In the genomic region with DNA sequence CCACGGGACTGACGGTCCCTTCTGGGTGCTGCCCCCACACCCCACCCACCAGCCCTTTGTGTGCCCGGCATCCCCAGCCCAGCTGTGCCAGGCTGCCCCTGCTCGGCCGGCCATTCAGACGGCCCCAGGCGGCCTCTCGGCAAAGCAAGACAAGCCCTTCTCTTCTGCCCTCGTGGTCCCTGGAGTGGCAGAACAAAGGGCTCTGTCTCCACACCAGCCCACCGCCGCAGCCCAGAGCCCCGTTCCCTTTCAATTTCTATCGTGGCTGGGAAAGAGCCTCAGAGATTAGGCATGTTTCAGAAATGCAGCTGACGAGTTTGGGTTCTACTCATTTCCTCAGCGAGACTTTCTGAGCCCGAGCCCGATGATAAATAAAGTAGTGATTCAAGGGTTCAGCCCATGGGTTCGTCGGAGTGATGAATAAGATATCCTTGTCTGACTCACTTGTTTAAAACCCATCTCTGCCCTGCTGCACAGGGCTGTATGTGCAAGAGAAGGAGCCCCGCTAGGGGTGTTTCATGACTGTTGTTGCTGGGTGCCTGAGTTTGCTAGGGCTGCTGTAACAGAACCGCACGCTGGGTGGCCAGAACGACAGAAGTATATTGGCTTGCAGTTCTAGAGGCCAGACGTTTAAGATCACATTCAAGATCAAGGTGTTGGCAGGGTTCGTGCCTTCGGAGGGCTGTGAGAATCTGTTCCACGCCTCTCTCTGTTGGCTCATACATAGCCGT, we compare ENCODE assay signal across 8 cellular contexts. TPM values are rescaled to one million over a fixed set of nuclear protein-coding genes. Genes with fewer than 3 reads are reported as not detected.
A peak's percentile ranks its signal among the peaks of the same experiment; 100 is the strongest.
DNase-seq lines count a peak whose midpoint lies in the region; ATAC-seq and TF ChIP-seq lines count a peak whose summit lies in the region.

No MANE protein-coding gene starts in this region.

- DNase-seq in breast epithelium (ENCODE audit: low spot score in 2 of 2) (peak; percentile 66 to 69), kidney glomerular epithelial cell (lab: John Stamatoyannopoulos, UW) (peak; percentile 97), HuH-7.5 (ENCODE audit: low spot score) (no peak), NCI-H748 (lab: John Stamatoyannopoulos, UW; ENCODE audit: unreplicated experiment) (no peak)
- DNase-seq in stimulated activated CD4-positive, alpha-beta T cell treated with anti-CD3 and anti-CD28 coated beads, Interleukin-15, amount 100 ng/mL, for 24 hours, result peak; percentile 83

- peak overlapping the region; percentile 75 for H3K4me3 ChIP-seq in WI38 (ENCODE audit: low read depth, low read length)
- peak overlapping the region; percentile 36 to 63 (median 40) for H3K4me3 ChIP-seq in breast epithelium

- peak; percentile 77 for TF ChIP-seq CTCF in GM12873 (IDR thresholded peaks at IDR 0.05; ENCODE audit: insufficient read depth, low read depth, low read length, missing control alignments)
- TF ChIP-seq CTCF in WI38 (IDR thresholded peaks at IDR 0.05; ENCODE audit: low read depth, low read length), result peak; percentile 65
- peak; percentile 70 to 77 (median 74) for TF ChIP-seq CTCF in breast epithelium (IDR thresholded peaks at IDR 0.05)

- intact Hi-C loops in breast epithelium (cut with DNase I; ENCODE audit: low total_unique reads), result no loop called here

- H3K27me3 ChIP-seq in breast epithelium, result no peaks in the 10 kb centered on the region

- peaks cover 2 to 13% of the 10 kb centered on the region in 2 donors for H3K4me1 ChIP-seq in breast epithelium

- peak; percentile 29 for ATAC-seq in HG03565 (IDR thresholded peaks at IDR 0.05; ENCODE audit: unreplicated experiment)

- no peaks in the 10 kb centered on the region for H3K36me3 ChIP-seq in breast epithelium

- TF ChIP-seq POLR2A in breast epithelium (IDR thresholded peaks at IDR 0.05), result no peak

- peak overlapping the region; percentile 82 to 91 for H3K27ac ChIP-seq in breast epithelium

- no peaks in the 10 kb centered on the region for H3K9me3 ChIP-seq in breast epithelium

RNA-seq across cellular contexts. Expression of a gene that starts 4.3 kb away (rescaled TPM):
- 10 to 100 TPM; 76.0 to 79.5 (median 77.4) TPM for total RNA-seq in breast epithelium

RNA-seq across cellular contexts. Expression of a gene that starts 4.6 kb away (rescaled TPM):
- 1 to 10 TPM; 5.6 to 6.7 (median 5.8) TPM for total RNA-seq in breast epithelium

RNA-seq across cellular contexts. Expression of a gene that starts 53.3 kb away (rescaled TPM):
- total RNA-seq in breast epithelium, result 10 to 100 TPM in 2 of 3 donors, 1 to 10 TPM in 1; 9.5 to 24.0 (median 20.2) TPM

Comparison
In these comparisons a context has a peak if more than half of its experiments do, and no peak if none do; other contexts are left out.
1. DNase-seq: peak in breast epithelium (2 of 2), kidney glomerular epithelial cell (single experiment) and stimulated activated CD4-positive, alpha-beta T cell treated with anti-CD3 and anti-CD28 coated beads, Interleukin-15, amount 100 ng/mL, for 24 hours (single experiment); none in HuH-7.5 (single experiment) and NCI-H748 (single experiment).
2. Peak in every context shown above with its lines, with median percentiles within 50 percentile points of each other: CTCF ChIP-seq.